Comparison of ENCODE assay signal across 10 cellular contexts in genomic region chr19:1076046-1076386, GRCh38. TPM values are rescaled to one million over a fixed set of nuclear protein-coding genes. Genes with fewer than 3 reads are reported as not detected.
DNase-seq lines count a peak whose midpoint lies in the region; ATAC-seq and TF ChIP-seq lines count a peak whose summit lies in the region.
"Had no signal": no experiment of that assay in that cellular context is flagged by ENCODE, and none has a peak within 500 bp of the region (broad histone marks: within the 10 kb centered on the region; RNA-seq: fewer than 3 reads in every experiment).

No MANE protein-coding gene starts in this region.

- intact Hi-C loops in activated T-helper 1 cell treated with anti-CD3 and anti-CD28 coated beads, Interleukin-12 subunit alpha, Interleukin-12 subunit beta, Interleukin-2, Interleukin-4 antibody, amounts not matched to agents 30 ng/mL and 10 ng/mL and 1 ng/mL, durations not matched to agents 14 hours and 24 hours and 36 hours (cut with micrococcal nuclease), result loop anchor here (2.0 to 5.0 kb wide), 2 partner anchors 55 to 56 kb away; partner anchors contain the start of genes RNU6-2 and TMEM259

- H3K4me1 Mint-ChIP-seq in activated T-helper 1 cell treated with anti-CD3 and anti-CD28 coated beads, Interleukin-12 subunit alpha, Interleukin-12 subunit beta, Interleukin-2, Interleukin-4 antibody, amounts not matched to agents 30 ng/mL and 10 ng/mL and 1 ng/mL, durations not matched to agents 14 hours and 24 hours and 36 hours (ENCODE audit: low read depth), result peaks cover 40% of the 10 kb centered on the region
- H3K4me1 Mint-ChIP-seq in naive thymus-derived CD8-positive, alpha-beta T cell, result peaks cover 23 to 65% (median 59%) of the 10 kb centered on the region in 4 donors

- H4K20me1 ChIP-seq in DND-41 (ENCODE audit: insufficient read depth, low read length), result peaks cover 27% of the 10 kb centered on the region

- H3K4me1 ChIP-seq in DND-41 (ENCODE audit: insufficient read depth, low read length), result peaks cover 42% of the 10 kb centered on the region

- H3K36me3 Mint-ChIP-seq in activated T-helper 1 cell treated with anti-CD3 and anti-CD28 coated beads, Interleukin-12 subunit alpha, Interleukin-12 subunit beta, Interleukin-2, Interleukin-4 antibody, amounts not matched to agents 30 ng/mL and 10 ng/mL and 1 ng/mL, durations not matched to agents 14 hours and 24 hours and 36 hours (ENCODE audit: low read depth), result peaks cover 39% of the 10 kb centered on the region
- H3K36me3 Mint-ChIP-seq in naive thymus-derived CD8-positive, alpha-beta T cell, result peaks cover 0 to 77% (median 36%) of the 10 kb centered on the region in 3 donors

- H3K4me2 ChIP-seq in DND-41 (ENCODE audit: insufficient read depth, low read length), result no peak overlapping the region
- H3K4me2 ChIP-seq: GM23338 had no signal

- peak overlapping the region; percentile 79 for H3K4me3 Mint-ChIP-seq in activated T-helper 1 cell treated with anti-CD3 and anti-CD28 coated beads, Interleukin-12 subunit alpha, Interleukin-12 subunit beta, Interleukin-2, Interleukin-4 antibody, amounts not matched to agents 30 ng/mL and 10 ng/mL and 1 ng/mL, durations not matched to agents 14 hours and 24 hours and 36 hours
- H3K4me3 Mint-ChIP-seq in naive thymus-derived CD8-positive, alpha-beta T cell, result peak overlapping the region; percentile 77 to 96 (median 86)
- H3K4me3 Mint-ChIP-seq: GM23338 had no signal

- H3K9me3 ChIP-seq in DND-41 (ENCODE audit: insufficient read depth, low read length, severe bottlenecking), result no peaks in the 10 kb centered on the region

- H3K9ac ChIP-seq in DND-41 (ENCODE audit: low read depth, low read length), result no peak overlapping the region; the same call in 1 of the 2 replicates

- H3K9me3 Mint-ChIP-seq in activated T-helper 1 cell treated with anti-CD3 and anti-CD28 coated beads, Interleukin-12 subunit alpha, Interleukin-12 subunit beta, Interleukin-2, Interleukin-4 antibody, amounts not matched to agents 30 ng/mL and 10 ng/mL and 1 ng/mL, durations not matched to agents 14 hours and 24 hours and 36 hours, result no peaks in the 10 kb centered on the region
- no peaks in the 10 kb centered on the region for H3K9me3 Mint-ChIP-seq in naive thymus-derived CD8-positive, alpha-beta T cell
- H3K9me3 Mint-ChIP-seq: GM23338 had no signal

- peak overlapping the region; percentile 90 for H3K27ac Mint-ChIP-seq in activated T-helper 1 cell treated with anti-CD3 and anti-CD28 coated beads, Interleukin-12 subunit alpha, Interleukin-12 subunit beta, Interleukin-2, Interleukin-4 antibody, amounts not matched to agents 30 ng/mL and 10 ng/mL and 1 ng/mL, durations not matched to agents 14 hours and 24 hours and 36 hours
- H3K27ac Mint-ChIP-seq in naive thymus-derived CD8-positive, alpha-beta T cell, result peak overlapping the region; percentile 97 to 100 (median 99)
- H3K27ac Mint-ChIP-seq: GM23338 had no signal

- no peak for TF ChIP-seq CTCF in C4-2B (conservative IDR thresholded peaks at IDR 0.05)
- no peak for TF ChIP-seq CTCF in DND-41 (IDR thresholded peaks at IDR 0.05; ENCODE audit: borderline replicate concordance, extremely low read depth, low read length, poor library complexity, severe bottlenecking)

- peaks cover 59% of the 10 kb centered on the region for H3K36me3 ChIP-seq in DND-41 (ENCODE audit: insufficient read depth, low read length)

- H3K27ac ChIP-seq in C4-2B, result peak overlapping the region; percentile 69
- H3K27ac ChIP-seq in DND-41 (ENCODE audit: low read length), result peak overlapping the region; percentile 52

- H2AFZ ChIP-seq in DND-41 (ENCODE audit: low read depth, low read length), result no peak overlapping the region
- H2AFZ ChIP-seq: GM23338 had no signal

- no peaks in the 10 kb centered on the region for H3K27me3 ChIP-seq in DND-41 (ENCODE audit: insufficient read depth, low read length, poor library complexity)

- POLR2A ChIA-PET in naive thymus-derived CD8-positive, alpha-beta T cell (lab: Charles Lee), result interaction anchor here (0.6 to 31.7 kb wide), 19 partner anchors 4 to 584 kb away, joined by 3 to 2279 read pairs (median 7); partner anchors contain the start of genes ABCA7, ARHGAP45, CIRBP and CNN2

- ATAC-seq in DND-41 (ENCODE audit: insufficient read depth, low read depth), result no peak
- ATAC-seq in naive thymus-derived CD8-positive, alpha-beta T cell, result no peak
- ATAC-seq: GM23338 had no signal

- H3K79me2 ChIP-seq in DND-41 (ENCODE audit: insufficient read depth, low read length), result peaks cover 17% of the 10 kb centered on the region

- no peak overlapping the region for H3K4me3 ChIP-seq in DND-41 (ENCODE audit: low read depth in 1 of 2, low read length in 2 of 2)
- H3K4me3 ChIP-seq: GM23338 had no signal

- H3K27me3 Mint-ChIP-seq in activated T-helper 1 cell treated with anti-CD3 and anti-CD28 coated beads, Interleukin-12 subunit alpha, Interleukin-12 subunit beta, Interleukin-2, Interleukin-4 antibody, amounts not matched to agents 30 ng/mL and 10 ng/mL and 1 ng/mL, durations not matched to agents 14 hours and 24 hours and 36 hours (ENCODE audit: insufficient read depth), result no peaks in the 10 kb centered on the region
- H3K27me3 Mint-ChIP-seq in naive thymus-derived CD8-positive, alpha-beta T cell, result peaks cover 0 to 4% (median 0%) of the 10 kb centered on the region in 5 donors

- no peak for DNase-seq in DND-41
- DNase-seq in activated T-helper 1 cell treated with anti-CD3 and anti-CD28 coated beads, Interleukin-12 subunit alpha, Interleukin-12 subunit beta, Interleukin-2, Interleukin-4 antibody, amounts not matched to agents 30 ng/mL and 10 ng/mL and 1 ng/mL, durations not matched to agents 14 hours and 24 hours and 36 hours (ENCODE audit: low spot score), result no peak
- DNase-seq in naive thymus-derived CD8-positive, alpha-beta T cell, result peak in 2 of 10 donors; percentile 35
- DNase-seq in RPMI8226, result no peak
- no peak for DNase-seq in SIG-M5 treated with dmso at 0.1 percent for 504 hours (lab: John Stamatoyannopoulos, UW; ENCODE audit: unreplicated experiment)
- no peak for DNase-seq in UCSD-AML1 (lab: John Stamatoyannopoulos, UW; ENCODE audit: unreplicated experiment)
- DNase-seq: DMS 273 treated with DMSO at 0.1 percent for 48 hours, NCI-H446 had no signal

RNA-seq across cellular contexts. Expression of gene ARHGAP45, which starts 9.0 kb away (rescaled TPM):
- total RNA-seq in activated T-helper 1 cell treated with anti-CD3 and anti-CD28 coated beads, Interleukin-12 subunit alpha, Interleukin-12 subunit beta, Interleukin-2, Interleukin-4 antibody, amounts not matched to agents 30 ng/mL and 10 ng/mL and 1 ng/mL, durations not matched to agents 14 hours and 24 hours and 36 hours, result 201 and 202 TPM in 2 replicates
- 1,000 to 10,000 TPM; 1,025 to 1,060 TPM for total RNA-seq in naive thymus-derived CD8-positive, alpha-beta T cell
- 100 to 1,000 TPM; 261 to 681 (median 358) TPM for polyA plus RNA-seq in naive thymus-derived CD8-positive, alpha-beta T cell

RNA-seq across cellular contexts. Expression of gene POLR2E, which starts 19.2 kb away (rescaled TPM):
- total RNA-seq in activated T-helper 1 cell treated with anti-CD3 and anti-CD28 coated beads, Interleukin-12 subunit alpha, Interleukin-12 subunit beta, Interleukin-2, Interleukin-4 antibody, amounts not matched to agents 30 ng/mL and 10 ng/mL and 1 ng/mL, durations not matched to agents 14 hours and 24 hours and 36 hours, result 265 and 282 TPM in 2 replicates
- total RNA-seq in naive thymus-derived CD8-positive, alpha-beta T cell, result 10 to 100 TPM; 88.0 to 95.3 TPM
- 100 to 1,000 TPM; 159 to 233 (median 187) TPM for polyA plus RNA-seq in naive thymus-derived CD8-positive, alpha-beta T cell

RNA-seq across cellular contexts. Expression of gene GPX4, which starts 27.8 kb away (rescaled TPM):
- total RNA-seq in activated T-helper 1 cell treated with anti-CD3 and anti-CD28 coated beads, Interleukin-12 subunit alpha, Interleukin-12 subunit beta, Interleukin-2, Interleukin-4 antibody, amounts not matched to agents 30 ng/mL and 10 ng/mL and 1 ng/mL, durations not matched to agents 14 hours and 24 hours and 36 hours, result 236 and 241 TPM in 2 replicates
- 100 to 1,000 TPM; 207 to 225 TPM for total RNA-seq in naive thymus-derived CD8-positive, alpha-beta T cell
- polyA plus RNA-seq in naive thymus-derived CD8-positive, alpha-beta T cell, result 100 to 1,000 TPM; 370 to 465 (median 405) TPM

RNA-seq across cellular contexts. Expression of gene ABCA7, which starts 36.1 kb away (rescaled TPM):
- total RNA-seq in activated T-helper 1 cell treated with anti-CD3 and anti-CD28 coated beads, Interleukin-12 subunit alpha, Interleukin-12 subunit beta, Interleukin-2, Interleukin-4 antibody, amounts not matched to agents 30 ng/mL and 10 ng/mL and 1 ng/mL, durations not matched to agents 14 hours and 24 hours and 36 hours, result 15.8 and 18.3 TPM in 2 replicates
- 100 to 1,000 TPM; 221 to 232 TPM for total RNA-seq in naive thymus-derived CD8-positive, alpha-beta T cell
- 10 to 100 TPM in 1 of 3 donors, 1 to 10 TPM in 2; 4.2 to 14.4 (median 8.7) TPM for polyA plus RNA-seq in naive thymus-derived CD8-positive, alpha-beta T cell

RNA-seq across cellular contexts. Expression of gene CNN2, which starts 49.6 kb away (rescaled TPM):
- 112 and 114 TPM in 2 replicates for total RNA-seq in activated T-helper 1 cell treated with anti-CD3 and anti-CD28 coated beads, Interleukin-12 subunit alpha, Interleukin-12 subunit beta, Interleukin-2, Interleukin-4 antibody, amounts not matched to agents 30 ng/mL and 10 ng/mL and 1 ng/mL, durations not matched to agents 14 hours and 24 hours and 36 hours
- total RNA-seq in naive thymus-derived CD8-positive, alpha-beta T cell, result 100 to 1,000 TPM; 211 to 216 TPM
- polyA plus RNA-seq in naive thymus-derived CD8-positive, alpha-beta T cell, result 100 to 1,000 TPM; 498 to 693 (median 515) TPM
